In the genomic region with DNA sequence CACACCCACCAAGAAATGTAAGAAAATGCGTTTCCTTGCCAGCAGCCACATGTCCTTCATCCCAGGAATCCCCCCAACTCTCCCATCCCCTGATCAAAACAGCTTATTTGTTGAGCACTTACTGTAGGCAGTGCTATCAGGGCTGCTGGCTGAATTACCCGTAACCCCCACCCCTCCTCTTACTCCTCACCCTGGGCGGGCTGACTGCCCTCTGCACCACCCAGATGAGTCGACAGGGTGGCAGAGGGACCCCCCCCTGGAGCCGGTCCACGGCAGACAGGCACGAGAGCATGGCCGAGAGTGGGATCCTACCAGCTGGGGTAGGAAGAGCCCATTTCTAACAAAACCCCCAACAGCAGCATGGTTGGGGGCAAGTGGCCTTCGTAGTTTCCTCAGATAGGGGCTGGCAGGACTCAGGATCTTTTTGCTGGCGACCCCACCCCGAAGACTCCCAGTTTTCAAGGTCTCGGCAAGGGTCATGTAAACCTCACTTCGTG, we compare ENCODE assay signal across 8 cellular contexts. TPM values are rescaled to one million over a fixed set of nuclear protein-coding genes. Genes with fewer than 3 reads are reported as not detected.
DNase-seq lines count a peak whose midpoint lies in the region; ATAC-seq and TF ChIP-seq lines count a peak whose summit lies in the region.

No MANE protein-coding gene starts in this region.

- H3K27me3 Mint-ChIP-seq in H9 (ENCODE audit: low read depth): peaks cover 5% of the 10 kb centered on the region

- no peak overlapping the region for H4K8ac ChIP-seq in H9 (replicated peaks; ENCODE audit: insufficient read length, low read depth, low read length)

- H4K20me1 ChIP-seq in H9 (ENCODE audit: control insufficient read depth, insufficient read depth, insufficient read length): no peaks in the 10 kb centered on the region

- H3K27ac ChIP-seq in H9 (ENCODE audit: insufficient read length, low read depth, low read length) (no peak overlapping the region), foreskin keratinocyte (peak overlapping the region; percentile 68), sigmoid colon (peak overlapping the region; percentile 100)

- peaks cover 0 to 12% (median 4%) of the 10 kb centered on the region in 4 donors for H3K36me3 ChIP-seq in sigmoid colon

- H3K4me3 ChIP-seq in sigmoid colon: peak overlapping the region; percentile 2 to 59 (median 42)

- H3K4me1 ChIP-seq in H9 (ENCODE audit: insufficient read depth, low read length) (peaks cover 4% of the 10 kb centered on the region; the same call in 1 of the 2 replicates), foreskin keratinocyte (peaks cover 13% of the 10 kb centered on the region), sigmoid colon (peaks cover 0 to 69% (median 66%) of the 10 kb centered on the region in 4 donors)

- no peak for TF ChIP-seq POLR2A in sigmoid colon (IDR thresholded peaks at IDR 0.05)

- H4K5ac ChIP-seq in H9 (ENCODE audit: insufficient read length, low read depth, low read length): no peak overlapping the region

- DNase-seq in AG08396 (ENCODE audit: low spot score) (peak; percentile 42), H9 (no peak), foreskin keratinocyte (no peak), sigmoid colon (peak; percentile 83), LoVo (ENCODE audit: low spot score) (no peak)
- DNase-seq in activated CD4-positive, alpha-beta T cell treated with anti-CD3 and anti-CD28 coated beads, Interleukin-2, amount 50 U/mL, for 48 hours: peak; percentile 48 to 57

- no peak overlapping the region for H3K9ac ChIP-seq in H9 (ENCODE audit: extremely low read depth, insufficient read length, low read length)

- H2BK5ac ChIP-seq in H9 (ENCODE audit: insufficient read length, low read length): no peak overlapping the region

- no peak overlapping the region for H3K18ac ChIP-seq in H9 (ENCODE audit: insufficient read length, low read depth, low read length)

- ATAC-seq in foreskin keratinocyte (peak; percentile 10), GM19455 (IDR thresholded peaks at IDR 0.05; ENCODE audit: unreplicated experiment) (no peak), GM18870 (IDR thresholded peaks at IDR 0.05; ENCODE audit: unreplicated experiment) (no peak)

- no peak overlapping the region for H3K23ac ChIP-seq in H9 (ENCODE audit: insufficient read length, low read depth, low read length)

- H3K27me3 ChIP-seq in H9 (ENCODE audit: insufficient read depth, low read length): no peaks in the 10 kb centered on the region
- no peaks in the 10 kb centered on the region for H3K27me3 ChIP-seq in foreskin keratinocyte
- no peaks in the 10 kb centered on the region for H3K27me3 ChIP-seq in sigmoid colon

- no peak overlapping the region for H2BK120ac ChIP-seq in H9 (ENCODE audit: low read depth, low read length, poor library complexity, severe bottlenecking)

- WGBS in H9 (ENCODE audit: extremely low coverage, insufficient read length, low lambda C conversion rate): no CpG with 5 or more reads among the region's 13 CpGs
- WGBS in sigmoid colon, 2 donors: 1% methylated on average over 13 of the region's 13 CpGs

- H2BK15ac ChIP-seq in H9 (ENCODE audit: low read depth, low read length): no peak overlapping the region

- no peak overlapping the region for H2BK20ac ChIP-seq in H9 (ENCODE audit: low read depth, low read length, poor library complexity, severe bottlenecking)

- no peaks in the 10 kb centered on the region for H3K79me2 ChIP-seq in H9 (ENCODE audit: insufficient read depth, low read length)

- H3K56ac ChIP-seq in H9 (ENCODE audit: insufficient read length, low read depth, low read length): no peak overlapping the region

- H3K4me1 Mint-ChIP-seq in H9: peaks cover 43 to 50% of the 10 kb centered on the region in 2 experiments

- H2AFZ ChIP-seq in H9 (ENCODE audit: low read length): no peak overlapping the region

- H3K27ac Mint-ChIP-seq in H9: peak overlapping the region; percentile 92 to 96 (median 96); a peak in 6 of 7 replicates

- H3K9me3 ChIP-seq in H9 (ENCODE audit: control insufficient read depth, low read depth, low read length) (no peaks in the 10 kb centered on the region), sigmoid colon (no peaks in the 10 kb centered on the region)

- no peak overlapping the region for H4K91ac ChIP-seq in H9 (ENCODE audit: insufficient read length, low read depth, low read length)

- H2AK5ac ChIP-seq in H9 (ENCODE audit: insufficient read length, low read length): no peak overlapping the region

- intact Hi-C loops in sigmoid colon (cut with DNase I): loop anchor here (1.0 to 2.0 kb wide), 5 partner anchors 18 to 97 kb away; partner anchors contain the start of gene PSMD9

- no peaks in the 10 kb centered on the region; a peak in 2 of 5 replicates for H3K9me3 Mint-ChIP-seq in H9

- TF ChIP-seq CTCF in H9 (conservative IDR thresholded peaks at IDR 0.05): no peak
- TF ChIP-seq CTCF in foreskin keratinocyte (conservative IDR thresholded peaks at IDR 0.05): no peak
- TF ChIP-seq CTCF in sigmoid colon (IDR thresholded peaks at IDR 0.05): no peak

- H3T11ph ChIP-seq in H9 (ENCODE audit: low read length): no peak overlapping the region

- peaks cover 14% of the 10 kb centered on the region for H3K23me2 ChIP-seq in H9 (ENCODE audit: insufficient read length, low read depth, low read length, poor library complexity, severe bottlenecking)

- H3K36me3 Mint-ChIP-seq in H9 (ENCODE audit: insufficient read depth in 1 of 3, low read depth in 3 of 3): peaks cover 13 to 38% (median 26%) of the 10 kb centered on the region in 3 experiments; a peak in 5 of 7 replicates

- peak overlapping the region; percentile 34 for H3K4me2 ChIP-seq in H9 (ENCODE audit: insufficient read depth, insufficient read length, low read length)

- no peak overlapping the region for H2BK12ac ChIP-seq in H9 (ENCODE audit: insufficient read length, low read depth, low read length)

- H3K4ac ChIP-seq in H9 (ENCODE audit: low read depth, low read length): no peak overlapping the region

- H3K14ac ChIP-seq in H9 (ENCODE audit: insufficient read depth, low read length): no peak overlapping the region

- no peak for TF ChIP-seq EP300 in sigmoid colon (IDR thresholded peaks at IDR 0.05)

- peak overlapping the region; percentile 66 to 80 for H3K4me3 Mint-ChIP-seq in H9

- H3K79me1 ChIP-seq in H9 (ENCODE audit: insufficient read depth, low read depth, low read length, poor library complexity, severe bottlenecking): no peaks in the 10 kb centered on the region

RNA-seq across cellular contexts. Expression of gene RHOF, which starts 1.1 kb away (rescaled TPM):
- total RNA-seq in H9 (2021): 29.1 and 29.3 TPM in 2 replicates
- total RNA-seq in foreskin keratinocyte: 5.0 and 5.5 TPM in 2 replicates
- polyA plus RNA-seq in foreskin keratinocyte: 4.8 and 6.0 TPM in 2 replicates
- 10 to 100 TPM in 1 of 4 donors, 1 to 10 TPM in 3; 7.6 to 15.0 (median 8.1) TPM for total RNA-seq in sigmoid colon
- polyA plus RNA-seq in sigmoid colon: 100 to 1,000 TPM in 1 of 3 donors, 10 to 100 TPM in 2; 35.4 to 132 (median 48.9) TPM

RNA-seq across cellular contexts. Expression of gene SETD1B, which starts 9.2 kb away (rescaled TPM):
- 38.2 and 40.4 TPM in 2 replicates for total RNA-seq in H9 (2021)
- total RNA-seq in foreskin keratinocyte: 5.5 and 6.1 TPM in 2 replicates
- polyA plus RNA-seq in foreskin keratinocyte: 2.2 and 2.6 TPM in 2 replicates
- 10 to 100 TPM in 2 of 4 donors, 1 to 10 TPM in 2; 7.6 to 16.9 (median 11.4) TPM for total RNA-seq in sigmoid colon
- 10 to 100 TPM in 1 of 3 donors, 1 to 10 TPM in 2; 2.4 to 16.0 (median 3.0) TPM for polyA plus RNA-seq in sigmoid colon

Comparison
In these comparisons a context has a peak if more than half of its experiments do, and no peak if none do; other contexts are left out.
1. DNase-seq: peak in AG08396 (single experiment), activated CD4-positive, alpha-beta T cell treated with anti-CD3 and anti-CD28 coated beads, Interleukin-2, amount 50 U/mL, for 48 hours (2 of 2) and sigmoid colon (single experiment); none in H9 (single experiment), foreskin keratinocyte (0 of 2) and LoVo (single experiment).